In the genomic region with DNA sequence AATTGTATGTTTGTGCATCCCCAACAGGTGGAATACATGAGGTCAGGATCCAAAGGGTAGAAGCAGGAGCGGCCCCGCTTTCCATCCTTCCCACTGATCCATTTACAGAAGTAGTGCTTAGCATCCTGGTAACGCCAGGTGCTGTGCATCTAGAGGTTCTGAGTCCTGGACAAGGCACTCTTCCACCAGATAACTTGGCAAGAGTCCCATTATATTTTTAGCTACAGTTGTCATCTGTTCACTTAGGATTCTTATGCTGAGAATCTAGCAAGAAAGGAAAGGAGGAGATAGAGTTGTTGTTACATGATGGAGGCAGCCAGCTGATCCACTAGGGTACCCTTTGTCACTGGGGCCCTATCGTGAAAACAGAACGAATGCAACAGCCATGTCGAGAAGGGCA, we compare ENCODE assay signal across 17 cellular contexts.
DNase-seq lines count a peak whose midpoint lies in the region; ATAC-seq and TF ChIP-seq lines count a peak whose summit lies in the region.
"Had no signal": no experiment of that assay in that cellular context is flagged by ENCODE, and none has a peak within 500 bp of the region (broad histone marks: within the 10 kb centered on the region; RNA-seq: fewer than 3 reads in every experiment).

No MANE protein-coding gene starts in this region.

- peak overlapping the region; percentile 14 for H3K27ac Mint-ChIP-seq in mesothelial cell of epicardium
- H3K27ac Mint-ChIP-seq: CD8-positive, alpha-beta memory T cell; HFFc6 had no signal

- TF ChIP-seq CTCF in mesothelial cell of epicardium (IDR thresholded peaks at IDR 0.05; ENCODE audit: unreplicated experiment), result no peak
- TF ChIP-seq CTCF in stomach (IDR thresholded peaks at IDR 0.05), result no peak

- in situ Hi-C loops in G401 (cut with HindIII; ENCODE audit: low sequenced_read_pairs), result no loop called here
- in situ Hi-C loops in KBM-7 (cut with MboI; ENCODE audit: low pct_unique_long_range_greater_than_20kb, low sequenced_read_pairs), result no loop called here

- no peak overlapping the region for H3K27ac ChIP-seq in right cardiac atrium (ENCODE audit: low read length)
- no peak overlapping the region for H3K27ac ChIP-seq in stomach
- H3K27ac ChIP-seq: 22Rv1, BLaER1 had no signal

- H3K27me3 ChIP-seq in right cardiac atrium (ENCODE audit: control insufficient read depth, insufficient read depth) (no peaks in the 10 kb centered on the region), stomach (no peaks in the 10 kb centered on the region)
- H3K27me3 ChIP-seq: BLaER1 had no signal

- TF ChIP-seq POLR2A in stomach (IDR thresholded peaks at IDR 0.05), result no peak

- intact Hi-C loops in Right ventricle myocardium inferior (cut with DNase I) (no loop called here), right cardiac atrium (cut with DNase I) (no loop called here), stomach (cut with DNase I; ENCODE audit: low total_unique reads) (no loop called here)

- peaks cover 23% of the 10 kb centered on the region for H3K9me3 Mint-ChIP-seq in mesothelial cell of epicardium

- peaks cover 8% of the 10 kb centered on the region for H3K36me3 Mint-ChIP-seq in mesothelial cell of epicardium
- H3K36me3 Mint-ChIP-seq: CD8-positive, alpha-beta memory T cell had no signal

- H3K9me3 ChIP-seq in right cardiac atrium (ENCODE audit: control insufficient read depth, low read length) (no peaks in the 10 kb centered on the region), stomach (peaks cover 0 to 5% (median 2%) of the 10 kb centered on the region in 4 donors)
- H3K9me3 ChIP-seq: BLaER1, Caco-2 had no signal

- no peak for DNase-seq in Right ventricle myocardium inferior (ENCODE audit: missing footprints)
- no peak for DNase-seq in right cardiac atrium
- peak; percentile 14 for DNase-seq in G401 (ENCODE audit: low spot score)
- DNase-seq in mesothelial cell of epicardium (ENCODE audit: low spot score in 2 of 2, unreplicated experiment in 2 of 2), result no peak
- DNase-seq in stomach, result peak; percentile 5
- DNase-seq in KBM-7, result no peak
- DNase-seq in D341Med (ENCODE audit: low spot score), result no peak
- DNase-seq: AML-193; Caco-2; CD8-positive, alpha-beta memory T cell; EL; GDM1; HCEC 1CT; HFFc6 had no signal

- H3K27me3 Mint-ChIP-seq in mesothelial cell of epicardium (ENCODE audit: low read depth), result no peaks in the 10 kb centered on the region

- no peaks in the 10 kb centered on the region for H3K4me1 ChIP-seq in right cardiac atrium (ENCODE audit: control insufficient read depth, insufficient read depth, low read length)
- peaks cover 0 to 12% (median 0%) of the 10 kb centered on the region in 4 donors for H3K4me1 ChIP-seq in stomach
- H3K4me1 ChIP-seq: Caco-2 had no signal

- TF ChIP-seq EP300 in stomach (IDR thresholded peaks at IDR 0.05), result no peak

- H3K4me1 Mint-ChIP-seq in mesothelial cell of epicardium, result peaks cover 38% of the 10 kb centered on the region
- H3K4me1 Mint-ChIP-seq: CD8-positive, alpha-beta memory T cell had no signal

- 67% methylated on average over 6 of the region's 6 CpGs for WGBS in right cardiac atrium
- 86 to 91% (median 88%) methylated on average over 6 of the region's 6 CpGs for whole genome bisulfite sequencing in stomach, 5 donors

- H3K4me3 Mint-ChIP-seq in mesothelial cell of epicardium, result no peak overlapping the region
- H3K4me3 Mint-ChIP-seq: CD8-positive, alpha-beta memory T cell; HFFc6 had no signal

- ATAC-seq in Right ventricle myocardium inferior (peak; percentile 23), right cardiac atrium (no peak)
- ATAC-seq: HepG2 had no signal

- H3K4me3 ChIP-seq in right cardiac atrium (ENCODE audit: low read length) (no peak overlapping the region), stomach (no peak overlapping the region)
- H3K4me3 ChIP-seq: BLaER1 had no signal

- no peaks in the 10 kb centered on the region for H3K36me3 ChIP-seq in stomach
- H3K36me3 ChIP-seq: BLaER1 had no signal

Comparison
In these comparisons a context has a peak if more than half of its experiments do, and no peak if none do; other contexts are left out.
1. DNase-seq: peak in G401 (single experiment) and stomach (single experiment); none in Right ventricle myocardium inferior (single experiment), right cardiac atrium (0 of 3), mesothelial cell of epicardium (0 of 2), KBM-7 (single experiment) and D341Med (single experiment).